Comparison of ENCODE assay signal across 1 cellular context in the genomic region with DNA sequence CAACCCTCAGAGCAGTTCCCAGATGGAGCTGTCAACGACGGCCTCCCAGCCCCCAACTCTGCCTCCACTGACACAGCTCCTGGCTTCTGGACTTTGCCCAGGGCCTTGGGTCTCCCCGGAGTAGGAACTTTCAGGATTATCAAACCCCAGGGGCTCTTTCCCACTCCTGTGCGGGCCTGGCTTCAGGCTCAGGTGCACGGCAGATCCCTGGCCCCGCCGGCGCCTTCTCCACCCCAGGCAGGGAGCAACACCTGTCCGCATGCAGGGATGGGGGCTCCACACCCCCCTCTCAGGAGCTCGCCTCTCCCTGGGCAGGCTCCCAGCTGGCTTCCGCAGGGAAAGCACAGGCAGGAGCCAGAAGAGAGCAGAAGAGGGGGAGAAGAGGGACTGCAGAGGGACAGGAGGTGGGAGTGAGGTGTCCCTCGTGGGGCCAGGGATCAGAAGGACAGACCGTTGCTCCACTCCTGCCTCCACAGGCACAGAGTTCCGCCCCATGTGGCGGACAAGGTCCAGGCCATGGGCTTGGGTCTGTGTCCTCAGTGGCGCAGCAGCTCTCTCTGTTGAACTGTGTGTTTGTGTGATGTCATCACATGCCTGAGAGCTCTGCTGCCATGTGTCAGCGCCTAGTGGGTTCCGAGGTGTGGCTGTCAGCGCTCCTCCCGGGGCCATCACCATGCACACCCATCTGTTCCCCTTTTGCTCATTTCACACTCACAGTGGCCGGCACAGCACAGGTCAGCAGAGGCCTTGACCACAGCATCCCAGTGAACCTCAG.
TF ChIP-seq lines count a peak whose summit lies in the region.

No MANE protein-coding gene starts in this region.

TF ChIP-seq in HepG2, 621 proteins besides CTCF, POLR2A, EP300 and RAD21 (continued from another document and continues in another):
- peak; percentile 68; the same call in 1 of the 2 replicates for TF ChIP-seq HNF4G (IDR thresholded peaks at IDR 0.05; ENCODE audit: borderline replicate concordance, low read depth, low read length)
- TF ChIP-seq HNF4G (CRISPR knock-in tag; IDR thresholded peaks at IDR 0.05; ENCODE audit: borderline replicate concordance, low read depth): peak; percentile 53; the same call in 1 of the 2 replicates
- no peak for TF ChIP-seq PRDM15 (CRISPR knock-in tag; IDR thresholded peaks at IDR 0.05)
- TF ChIP-seq, protein P1, sequence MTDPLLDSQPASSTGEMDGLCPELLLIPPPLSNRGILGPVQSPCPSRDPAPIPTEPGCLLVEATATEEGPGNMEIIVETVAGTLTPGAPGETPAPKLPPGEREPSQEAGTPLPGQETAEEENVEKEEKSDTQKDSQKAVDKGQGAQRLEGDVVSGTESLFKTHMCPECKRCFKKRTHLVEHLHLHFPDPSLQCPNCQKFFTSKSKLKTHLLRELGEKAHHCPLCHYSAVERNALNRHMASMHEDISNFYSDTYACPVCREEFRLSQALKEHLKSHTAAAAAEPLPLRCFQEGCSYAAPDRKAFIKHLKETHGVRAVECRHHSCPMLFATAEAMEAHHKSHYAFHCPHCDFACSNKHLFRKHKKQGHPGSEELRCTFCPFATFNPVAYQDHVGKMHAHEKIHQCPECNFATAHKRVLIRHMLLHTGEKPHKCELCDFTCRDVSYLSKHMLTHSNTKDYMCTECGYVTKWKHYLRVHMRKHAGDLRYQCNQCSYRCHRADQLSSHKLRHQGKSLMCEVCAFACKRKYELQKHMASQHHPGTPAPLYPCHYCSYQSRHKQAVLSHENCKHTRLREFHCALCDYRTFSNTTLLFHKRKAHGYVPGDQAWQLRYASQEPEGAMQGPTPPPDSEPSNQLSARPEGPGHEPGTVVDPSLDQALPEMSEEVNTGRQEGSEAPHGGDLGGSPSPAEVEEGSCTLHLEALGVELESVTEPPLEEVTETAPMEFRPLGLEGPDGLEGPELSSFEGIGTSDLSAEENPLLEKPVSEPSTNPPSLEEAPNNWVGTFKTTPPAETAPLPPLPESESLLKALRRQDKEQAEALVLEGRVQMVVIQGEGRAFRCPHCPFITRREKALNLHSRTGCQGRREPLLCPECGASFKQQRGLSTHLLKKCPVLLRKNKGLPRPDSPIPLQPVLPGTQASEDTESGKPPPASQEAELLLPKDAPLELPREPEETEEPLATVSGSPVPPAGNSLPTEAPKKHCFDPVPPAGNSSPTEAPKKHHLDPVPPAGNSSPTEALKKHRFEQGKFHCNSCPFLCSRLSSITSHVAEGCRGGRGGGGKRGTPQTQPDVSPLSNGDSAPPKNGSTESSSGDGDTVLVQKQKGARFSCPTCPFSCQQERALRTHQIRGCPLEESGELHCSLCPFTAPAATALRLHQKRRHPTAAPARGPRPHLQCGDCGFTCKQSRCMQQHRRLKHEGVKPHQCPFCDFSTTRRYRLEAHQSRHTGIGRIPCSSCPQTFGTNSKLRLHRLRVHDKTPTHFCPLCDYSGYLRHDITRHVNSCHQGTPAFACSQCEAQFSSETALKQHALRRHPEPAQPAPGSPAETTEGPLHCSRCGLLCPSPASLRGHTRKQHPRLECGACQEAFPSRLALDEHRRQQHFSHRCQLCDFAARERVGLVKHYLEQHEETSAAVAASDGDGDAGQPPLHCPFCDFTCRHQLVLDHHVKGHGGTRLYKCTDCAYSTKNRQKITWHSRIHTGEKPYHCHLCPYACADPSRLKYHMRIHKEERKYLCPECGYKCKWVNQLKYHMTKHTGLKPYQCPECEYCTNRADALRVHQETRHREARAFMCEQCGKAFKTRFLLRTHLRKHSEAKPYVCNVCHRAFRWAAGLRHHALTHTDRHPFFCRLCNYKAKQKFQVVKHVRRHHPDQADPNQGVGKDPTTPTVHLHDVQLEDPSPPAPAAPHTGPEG (CRISPR knock-in tag; IDR thresholded peaks at IDR 0.05): peak; percentile 53; the same call in 1 of the 2 replicates
- peak; percentile 43; the same call in 1 of the 2 replicates for TF ChIP-seq TBX2 (CRISPR knock-in tag; IDR thresholded peaks at IDR 0.05; ENCODE audit: borderline replicate concordance)
- TF ChIP-seq ZNF780A (CRISPR knock-in tag; IDR thresholded peaks at IDR 0.05): no peak
- TF ChIP-seq CEBPG (CRISPR knock-in tag; IDR thresholded peaks at IDR 0.05): no peak
- TF ChIP-seq MAX (IDR thresholded peaks at IDR 0.05): peak; percentile 52; the same call in 1 of the 2 replicates
- TF ChIP-seq KDM6A (CRISPR knock-in tag; IDR thresholded peaks at IDR 0.05; ENCODE audit: low read depth): peak; percentile 43; the same call in 1 of the 2 replicates
- peak; percentile 81 for TF ChIP-seq HOXA3 (CRISPR knock-in tag; IDR thresholded peaks at IDR 0.05)
- TF ChIP-seq, protein P2, sequence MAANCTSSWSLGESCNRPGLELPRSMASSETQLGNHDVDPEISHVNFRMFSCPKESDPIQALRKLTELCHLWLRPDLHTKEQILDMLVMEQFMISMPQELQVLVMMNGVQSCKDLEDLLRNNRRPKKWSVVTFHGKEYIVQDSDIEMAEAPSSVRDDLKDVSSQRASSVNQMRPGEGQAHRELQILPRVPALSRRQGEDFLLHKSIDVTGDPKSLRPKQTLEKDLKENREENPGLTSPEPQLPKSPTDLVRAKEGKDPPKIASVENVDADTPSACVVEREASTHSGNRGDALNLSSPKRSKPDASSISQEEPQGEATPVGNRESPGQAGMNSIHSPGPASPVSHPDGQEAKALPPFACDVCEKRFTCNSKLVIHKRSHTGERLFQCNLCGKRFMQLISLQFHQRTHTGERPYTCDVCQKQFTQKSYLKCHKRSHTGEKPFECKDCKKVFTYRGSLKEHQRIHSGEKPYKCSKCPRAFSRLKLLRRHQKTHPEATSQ (CRISPR knock-in tag; IDR thresholded peaks at IDR 0.05; ENCODE audit: borderline replicate concordance): no peak
- TF ChIP-seq, protein P3, sequence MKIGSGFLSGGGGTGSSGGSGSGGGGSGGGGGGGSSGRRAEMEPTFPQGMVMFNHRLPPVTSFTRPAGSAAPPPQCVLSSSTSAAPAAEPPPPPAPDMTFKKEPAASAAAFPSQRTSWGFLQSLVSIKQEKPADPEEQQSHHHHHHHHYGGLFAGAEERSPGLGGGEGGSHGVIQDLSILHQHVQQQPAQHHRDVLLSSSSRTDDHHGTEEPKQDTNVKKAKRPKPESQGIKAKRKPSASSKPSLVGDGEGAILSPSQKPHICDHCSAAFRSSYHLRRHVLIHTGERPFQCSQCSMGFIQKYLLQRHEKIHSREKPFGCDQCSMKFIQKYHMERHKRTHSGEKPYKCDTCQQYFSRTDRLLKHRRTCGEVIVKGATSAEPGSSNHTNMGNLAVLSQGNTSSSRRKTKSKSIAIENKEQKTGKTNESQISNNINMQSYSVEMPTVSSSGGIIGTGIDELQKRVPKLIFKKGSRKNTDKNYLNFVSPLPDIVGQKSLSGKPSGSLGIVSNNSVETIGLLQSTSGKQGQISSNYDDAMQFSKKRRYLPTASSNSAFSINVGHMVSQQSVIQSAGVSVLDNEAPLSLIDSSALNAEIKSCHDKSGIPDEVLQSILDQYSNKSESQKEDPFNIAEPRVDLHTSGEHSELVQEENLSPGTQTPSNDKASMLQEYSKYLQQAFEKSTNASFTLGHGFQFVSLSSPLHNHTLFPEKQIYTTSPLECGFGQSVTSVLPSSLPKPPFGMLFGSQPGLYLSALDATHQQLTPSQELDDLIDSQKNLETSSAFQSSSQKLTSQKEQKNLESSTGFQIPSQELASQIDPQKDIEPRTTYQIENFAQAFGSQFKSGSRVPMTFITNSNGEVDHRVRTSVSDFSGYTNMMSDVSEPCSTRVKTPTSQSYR (CRISPR knock-in tag; IDR thresholded peaks at IDR 0.05; ENCODE audit: borderline replicate concordance): peak; percentile 74; the same call in 1 of the 2 replicates
- no peak for TF ChIP-seq CBX5 (CRISPR knock-in tag; IDR thresholded peaks at IDR 0.05; ENCODE audit: borderline replicate concordance)
- peak; percentile 10 for TF ChIP-seq SKI (IDR thresholded peaks at IDR 0.05; ENCODE audit: partially characterized antibody)
- no peak for TF ChIP-seq ZNF616 (CRISPR knock-in tag; IDR thresholded peaks at IDR 0.05; ENCODE audit: low read depth)
- peak; percentile 39; the same call in 1 of the 2 replicates for TF ChIP-seq RBFOX2 (IDR thresholded peaks at IDR 0.05; ENCODE audit: low read depth, low read length)
- no peak for TF ChIP-seq NR3C1 (CRISPR knock-in tag; IDR thresholded peaks at IDR 0.05)
- TF ChIP-seq ZNF205 (CRISPR knock-in tag; IDR thresholded peaks at IDR 0.05): 0 out of 2 replicates have a peak, but pooled peaks have one; percentile 21
- TF ChIP-seq TAF15 (IDR thresholded peaks at IDR 0.05; ENCODE audit: low read depth, low read length, poor library complexity, severe bottlenecking): peak; percentile 32
- TF ChIP-seq PATZ1 (CRISPR knock-in tag; IDR thresholded peaks at IDR 0.05): peak; percentile 74
- 0 out of 2 replicates have a peak, but pooled peaks have one; percentile 1 for TF ChIP-seq POGZ (CRISPR knock-in tag; IDR thresholded peaks at IDR 0.05)
- TF ChIP-seq ARID2 (CRISPR knock-in tag; IDR thresholded peaks at IDR 0.05; ENCODE audit: borderline replicate concordance): no peak
- TF ChIP-seq PRDM4 (CRISPR knock-in tag; IDR thresholded peaks at IDR 0.05; ENCODE audit: borderline replicate concordance): no peak
- TF ChIP-seq ELF1 (CRISPR knock-in tag; IDR thresholded peaks at IDR 0.05): peak; percentile 32; the same call in 1 of the 2 replicates
- peak; percentile 46 for TF ChIP-seq POLR2G (IDR thresholded peaks at IDR 0.05; ENCODE audit: low read depth, low read length)
- no peak for TF ChIP-seq HIC2 (CRISPR knock-in tag; IDR thresholded peaks at IDR 0.05; ENCODE audit: low read depth)
